In genomic region chr1:8460132-8460544, GRCh38 we compare ENCODE assay signal across 1 cellular context.
TF ChIP-seq lines count a peak whose summit lies in the region.

No MANE protein-coding gene starts in this region.

TF ChIP-seq in SK-N-SH treated with all-trans-retinoic acid at 6 μM for 48 hours, 23 proteins besides CTCF, POLR2A, EP300 and RAD21 (continued from another document):
- TF ChIP-seq POU6F1 (CRISPR knock-in tag; IDR thresholded peaks at IDR 0.05; ENCODE audit: borderline replicate concordance, low read depth): no peak
